ENCODE assay signal across 17 cellular contexts in the genomic region with DNA sequence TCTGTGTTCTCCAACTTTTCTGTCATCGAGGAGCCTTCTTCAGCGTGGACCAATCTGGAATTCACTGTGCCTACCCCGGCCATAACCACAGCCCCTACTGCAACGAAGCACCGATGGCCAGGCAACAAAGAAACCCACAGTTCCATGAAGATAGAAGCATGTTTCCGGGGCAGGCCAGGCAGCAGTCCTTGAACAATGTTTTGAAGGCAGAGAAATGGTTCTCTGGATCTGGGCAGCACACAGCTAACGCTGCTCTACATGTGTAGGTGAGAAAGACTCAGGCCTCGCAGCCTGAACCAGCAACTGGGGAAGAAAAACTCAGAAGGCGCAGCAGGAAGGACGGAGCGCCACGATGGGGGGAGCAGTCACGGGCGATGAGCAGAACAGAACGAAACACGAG.
"Had no signal": no experiment of that assay in that cellular context is flagged by ENCODE, and none has a peak within 500 bp of the region (broad histone marks: within the 10 kb centered on the region; RNA-seq: fewer than 3 reads in every experiment).

No MANE protein-coding gene starts in this region.

- H3K9me3 ChIP-seq: mucosa of descending colon, ovary, thoracic aorta, transverse colon had no signal

- ATAC-seq: esophagus mucosa; natural killer cell treated with Interleukin-12 subunit alpha and Interleukin-12 subunit beta and Interleukin-15 and Interleukin-18, amount 100 ng/mL, for 72 hours; right cardiac atrium; stimulated activated naive B cell treated with anti-CD40 and anti-IgM and Interleukin-4, amounts not matched to agents 10 μg/mL and 1 μg/mL and 100 μg/mL, for 72 hours; stimulated activated naive CD8-positive, alpha-beta T cell treated with anti-CD3 and anti-CD28 coated beads, Interleukin-15, amount 100 ng/mL, for 72 hours had no signal

- H3K36me3 ChIP-seq: ovary, thoracic aorta, transverse colon had no signal

- H3K27ac Mint-ChIP-seq: immature natural killer cell; natural killer cell treated with Interleukin-12 subunit alpha and Interleukin-12 subunit beta and Interleukin-15 and Interleukin-18, amount 100 ng/mL, for 72 hours; stimulated activated naive B cell treated with anti-CD40 and anti-IgM and Interleukin-4, amounts not matched to agents 10 μg/mL and 1 μg/mL and 100 μg/mL, for 72 hours; stimulated activated naive CD8-positive, alpha-beta T cell treated with anti-CD3 and anti-CD28 coated beads, Interleukin-15, amount 100 ng/mL, for 72 hours had no signal

- H3K27ac ChIP-seq: dorsolateral prefrontal cortex, ovary, thoracic aorta, transverse colon had no signal

- H3K4me1 Mint-ChIP-seq: immature natural killer cell; stimulated activated naive B cell treated with anti-CD40 and anti-IgM and Interleukin-4, amounts not matched to agents 10 μg/mL and 1 μg/mL and 100 μg/mL, for 72 hours; stimulated activated naive CD8-positive, alpha-beta T cell treated with anti-CD3 and anti-CD28 coated beads, Interleukin-15, amount 100 ng/mL, for 72 hours had no signal

- H3K9me3 Mint-ChIP-seq: immature natural killer cell; natural killer cell treated with Interleukin-12 subunit alpha and Interleukin-12 subunit beta and Interleukin-15 and Interleukin-18, amount 100 ng/mL, for 72 hours; stimulated activated naive B cell treated with anti-CD40 and anti-IgM and Interleukin-4, amounts not matched to agents 10 μg/mL and 1 μg/mL and 100 μg/mL, for 72 hours; stimulated activated naive CD8-positive, alpha-beta T cell treated with anti-CD3 and anti-CD28 coated beads, Interleukin-15, amount 100 ng/mL, for 72 hours had no signal

- H3K4me3 ChIP-seq: mucosa of descending colon, ovary, thoracic aorta, transverse colon had no signal

- H3K27me3 ChIP-seq: ovary, transverse colon had no signal

- DNase-seq: central memory CD4-positive, alpha-beta T cell; cortex of kidney; dorsolateral prefrontal cortex; effector CD8-positive, alpha-beta T cell; immature natural killer cell; left colon; mucosa of descending colon; ovary; right cardiac atrium; stimulated activated CD4-positive, alpha-beta T cell treated with anti-CD3 and anti-CD28 coated beads, Interleukin-2, amount 100 ng/mL, for 24 hours; stimulated activated CD4-positive, alpha-beta T cell treated with anti-CD3 and anti-CD28 coated beads, Interleukin-4, amount 100 ng/mL, for 4 hours; stimulated activated naive B cell treated with anti-CD40 and anti-IgM and Interleukin-4, amounts not matched to agents 10 μg/mL and 1 μg/mL and 100 μg/mL, for 72 hours; stimulated activated naive CD8-positive, alpha-beta T cell treated with anti-CD3 and anti-CD28 coated beads, Interleukin-15, amount 100 ng/mL, for 72 hours; transverse colon had no signal

- H3K36me3 Mint-ChIP-seq: immature natural killer cell; natural killer cell treated with Interleukin-12 subunit alpha and Interleukin-12 subunit beta and Interleukin-15 and Interleukin-18, amount 100 ng/mL, for 72 hours; stimulated activated naive B cell treated with anti-CD40 and anti-IgM and Interleukin-4, amounts not matched to agents 10 μg/mL and 1 μg/mL and 100 μg/mL, for 72 hours had no signal

- H3K4me3 Mint-ChIP-seq: immature natural killer cell; natural killer cell treated with Interleukin-12 subunit alpha and Interleukin-12 subunit beta and Interleukin-15 and Interleukin-18, amount 100 ng/mL, for 72 hours; stimulated activated naive B cell treated with anti-CD40 and anti-IgM and Interleukin-4, amounts not matched to agents 10 μg/mL and 1 μg/mL and 100 μg/mL, for 72 hours; stimulated activated naive CD8-positive, alpha-beta T cell treated with anti-CD3 and anti-CD28 coated beads, Interleukin-15, amount 100 ng/mL, for 72 hours had no signal
